In the genomic region with DNA sequence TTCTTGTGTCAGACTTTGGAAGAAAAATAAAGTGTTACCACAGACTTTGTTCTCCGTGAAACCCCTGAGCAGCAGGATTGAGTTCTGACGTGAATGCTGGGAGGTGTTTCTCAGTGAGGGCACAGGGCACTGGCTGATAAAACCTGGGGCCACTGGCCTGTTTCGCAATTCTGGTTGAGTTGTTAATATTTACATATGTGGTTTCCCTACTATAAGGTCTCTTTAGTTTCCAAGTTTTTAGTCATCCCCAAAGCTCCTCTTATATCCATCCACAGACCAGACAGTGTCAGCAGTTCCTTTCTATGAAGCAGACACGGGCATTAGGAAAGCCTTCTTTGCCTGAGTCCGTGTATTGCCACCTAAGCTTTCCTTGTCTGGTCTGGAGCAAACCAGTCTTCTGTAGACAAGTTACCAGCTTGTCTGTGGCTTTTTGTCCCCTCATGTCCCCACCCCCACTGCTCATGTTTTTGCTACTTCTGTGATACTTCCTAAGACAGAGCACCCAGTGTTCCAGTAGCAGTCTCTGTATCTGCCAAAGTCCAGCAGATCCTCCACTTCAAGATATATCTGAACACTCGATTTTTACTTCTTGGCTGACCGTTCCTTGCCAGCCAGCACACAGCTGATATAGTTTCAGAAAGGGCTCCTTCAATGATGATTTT, we compare ENCODE assay signal across 8 cellular contexts. TPM values are rescaled to one million over a fixed set of nuclear protein-coding genes. Genes with fewer than 3 reads are reported as not detected.
A peak's percentile ranks its signal among the peaks of the same experiment; 100 is the strongest.
DNase-seq lines count a peak whose midpoint lies in the region; ATAC-seq and TF ChIP-seq lines count a peak whose summit lies in the region.
"Had no signal": no experiment of that assay in that cellular context is flagged by ENCODE, and none has a peak within 500 bp of the region (broad histone marks: within the 10 kb centered on the region; RNA-seq: fewer than 3 reads in every experiment).

No MANE protein-coding gene starts in this region.

- peak overlapping the region; percentile 94 for H3K27ac ChIP-seq in smooth muscle cell (ENCODE audit: low read depth)
- H3K27ac ChIP-seq in gastroesophageal sphincter = no peak overlapping the region
- H3K27ac ChIP-seq: thyroid gland had no signal

- H3K4me1 ChIP-seq in smooth muscle cell (ENCODE audit: low read depth) (peaks cover 14% of the 10 kb centered on the region), gastroesophageal sphincter (no peaks in the 10 kb centered on the region)
- H3K4me1 ChIP-seq: thyroid gland had no signal

- H4K20me1 ChIP-seq in smooth muscle cell (ENCODE audit: low read depth) = no peaks in the 10 kb centered on the region

- TF ChIP-seq POLR2A in gastroesophageal sphincter (IDR thresholded peaks at IDR 0.05) = no peak

- H3K27me3 ChIP-seq in smooth muscle cell (ENCODE audit: low read depth) (no peaks in the 10 kb centered on the region), gastroesophageal sphincter (no peaks in the 10 kb centered on the region)
- H3K27me3 ChIP-seq: thyroid gland had no signal

- DNase-seq in NCI-H226 (peak; percentile 86), fibroblast of pulmonary artery (ENCODE audit: low read depth) (peak; percentile 95), smooth muscle cell (lab: John Stamatoyannopoulos, UW; ENCODE audit: unreplicated experiment) (no peak), HT-29 (ENCODE audit: low spot score) (no peak)
- DNase-seq: thyroid gland had no signal

- peaks cover 32% of the 10 kb centered on the region for H3F3A ChIP-seq in smooth muscle cell (ENCODE audit: low read depth)

- TF ChIP-seq EP300 in gastroesophageal sphincter (IDR thresholded peaks at IDR 0.05) = no peak

- peak overlapping the region; percentile 73 for H3K4me2 ChIP-seq in smooth muscle cell

- H3K9ac ChIP-seq in smooth muscle cell (ENCODE audit: low read depth) = peak overlapping the region; percentile 67

- no peaks in the 10 kb centered on the region for H3K36me3 ChIP-seq in smooth muscle cell (ENCODE audit: low read depth)
- H3K36me3 ChIP-seq in gastroesophageal sphincter = peaks cover 0 to 100% of the 10 kb centered on the region in 2 donors

- H3K9me3 ChIP-seq in smooth muscle cell (replicated peaks; ENCODE audit: low read depth) (no peaks in the 10 kb centered on the region), gastroesophageal sphincter (no peaks in the 10 kb centered on the region)
- H3K9me3 ChIP-seq: thyroid gland had no signal

- WGBS in smooth muscle cell (ENCODE audit: low lambda C conversion rate) = 33% methylated on average over 7 of the region's 7 CpGs
- 63 to 77% methylated on average over 7 of the region's 7 CpGs for WGBS in gastroesophageal sphincter (ENCODE audit: low coverage in 1 of 2), 2 donors

- TF ChIP-seq CTCF in fibroblast of pulmonary artery (IDR thresholded peaks at IDR 0.05; ENCODE audit: low read length, missing control alignments) (no peak), smooth muscle cell (IDR thresholded peaks at IDR 0.05; ENCODE audit: borderline replicate concordance, insufficient read depth, poor library complexity, severe bottlenecking) (no peak), gastroesophageal sphincter (IDR thresholded peaks at IDR 0.05) (no peak)

- peak; percentile 47 for ATAC-seq in GM21381 (IDR thresholded peaks at IDR 0.05; ENCODE audit: unreplicated experiment)
- ATAC-seq in gastroesophageal sphincter = no peak
- no peak for ATAC-seq in HG02798 (IDR thresholded peaks at IDR 0.05; ENCODE audit: poor library complexity, unreplicated experiment)

- no peaks in the 10 kb centered on the region for H3K79me2 ChIP-seq in smooth muscle cell (ENCODE audit: low read depth)

- no peak overlapping the region for H2AFZ ChIP-seq in smooth muscle cell (ENCODE audit: low read depth)

- H3K4me3 ChIP-seq in fibroblast of pulmonary artery (replicated peaks; ENCODE audit: low read depth, low read length) (no peak overlapping the region), smooth muscle cell (peak overlapping the region; percentile 28), gastroesophageal sphincter (no peak overlapping the region)
- H3K4me3 ChIP-seq: thyroid gland had no signal

RNA-seq across cellular contexts. Expression of a gene that starts 42.0 kb away (rescaled TPM):
- total RNA-seq in smooth muscle cell = 72.3 and 83.1 TPM in 2 replicates
- 54.3 and 74.4 TPM in 2 replicates for polyA plus RNA-seq in smooth muscle cell
- total RNA-seq in gastroesophageal sphincter = 10 to 100 TPM; 54.5 to 88.4 (median 80.2) TPM
- 27.1 and 30.5 TPM in 2 replicates for total RNA-seq in HT-29 (2014; rRNA removed; shearing (Covaris generic))

Comparison
In these comparisons a context has a peak if more than half of its experiments do, and no peak if none do; other contexts are left out.
1. DNase-seq: peak in NCI-H226 (single experiment) and fibroblast of pulmonary artery (single experiment); none in smooth muscle cell (single experiment) and HT-29 (single experiment).